ENCODE assay signal across 8 cellular contexts in the genomic region with DNA sequence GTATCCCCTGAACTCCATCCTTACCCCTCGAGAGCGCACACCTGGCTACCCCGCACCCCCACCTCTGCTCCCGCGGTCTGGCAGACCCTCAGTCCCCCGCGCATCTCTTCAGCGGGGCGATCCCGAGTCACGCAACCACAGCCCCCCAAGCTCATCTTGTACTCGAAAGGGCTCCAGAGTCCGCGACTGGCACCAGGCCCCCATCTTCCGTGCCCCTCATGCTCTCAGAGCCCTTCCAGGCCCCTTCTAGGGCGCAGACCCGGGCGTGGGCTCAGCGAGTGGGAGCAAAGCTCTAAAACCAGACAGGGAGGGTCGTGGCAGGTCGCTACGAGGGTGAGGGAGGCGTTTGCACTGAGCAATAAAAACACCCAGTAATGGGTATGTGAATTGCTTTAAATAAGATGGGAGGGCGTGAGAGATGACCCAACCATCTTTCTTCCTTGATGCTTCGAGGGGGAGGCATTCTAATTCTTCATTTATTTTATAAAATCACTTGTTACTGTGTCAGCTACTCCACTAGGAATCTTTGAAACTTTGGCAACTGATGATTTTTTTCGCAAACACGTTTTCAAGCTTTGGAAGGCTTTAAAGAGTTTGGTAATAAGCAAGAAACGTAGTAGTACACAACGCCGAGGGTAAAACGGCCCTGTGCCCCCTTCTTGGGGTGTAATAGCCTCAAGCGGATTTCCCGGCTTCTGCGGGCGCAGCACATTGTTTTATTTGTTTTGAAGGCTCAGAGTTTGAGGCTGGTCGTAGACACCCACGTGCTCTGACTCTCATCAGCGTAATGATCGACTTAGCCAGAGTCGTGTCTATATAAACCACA. TPM values are rescaled to one million over a fixed set of nuclear protein-coding genes. Genes with fewer than 3 reads are reported as not detected.
DNase-seq lines count a peak whose midpoint lies in the region; ATAC-seq, FAIRE-seq and TF ChIP-seq lines count a peak whose summit lies in the region.

No MANE protein-coding gene starts in this region.

- H3K36me3 Mint-ChIP-seq in astrocyte (ENCODE audit: low read depth, unreplicated experiment) = no peaks in the 10 kb centered on the region

- FAIRE-seq in astrocyte (lab: Jason Lieb, UNC) = no peak

- H3K9ac ChIP-seq in astrocyte (ENCODE audit: low read length) = peak overlapping the region; percentile 96

- H3K9me3 Mint-ChIP-seq in astrocyte (ENCODE audit: unreplicated experiment) = no peaks in the 10 kb centered on the region

- no peaks in the 10 kb centered on the region for H3K9me3 ChIP-seq in astrocyte (ENCODE audit: insufficient read depth, low read depth, low read length)

- peak overlapping the region; percentile 38 for H2AFZ ChIP-seq in astrocyte (ENCODE audit: low read depth, low read length)

- H3K27me3 Mint-ChIP-seq in astrocyte (ENCODE audit: low read depth, unreplicated experiment) = no peaks in the 10 kb centered on the region

- DNase-seq in ELR (ENCODE audit: low read depth) = peak; percentile 65
- DNase-seq in RKO (ENCODE audit: low spot score) = peak; percentile 80
- DNase-seq in astrocyte (ENCODE audit: low read depth) = peak; percentile 88
- DNase-seq in left colon = peak; percentile 34
- DNase-seq in stimulated activated CD8-positive, alpha-beta memory T cell treated with anti-CD3 and anti-CD28 coated beads, Interleukin-15, amount 100 ng/mL, for 4 hours (ENCODE audit: low read depth in 2 of 2) = peak; percentile 25 to 54
- no peak for DNase-seq in GM19240 (ENCODE audit: insufficient read length, low spot score)
- DNase-seq in NCI-H226 = no peak
- DNase-seq in NCI-H345 (lab: John Stamatoyannopoulos, UW) = no peak

- no peaks in the 10 kb centered on the region for H3K27me3 ChIP-seq in astrocyte (ENCODE audit: insufficient read depth, low read length)

- no peak for ATAC-seq in left colon

- no peak for TF ChIP-seq CTCF in astrocyte (IDR thresholded peaks at IDR 0.05; ENCODE audit: insufficient read depth, low read depth, low read length)

- intact Hi-C loops in left colon (cut with DNase I, micrococcal nuclease) = no loop called here

- H3K4me1 Mint-ChIP-seq in astrocyte (ENCODE audit: low read depth, unreplicated experiment) = peaks cover 28% of the 10 kb centered on the region

- H3K4me3 ChIP-seq in astrocyte (ENCODE audit: insufficient read depth, low read depth, low read length) = peak overlapping the region; percentile 86

- H3K4me3 Mint-ChIP-seq in astrocyte (ENCODE audit: unreplicated experiment) = peak overlapping the region; percentile 97

- H3K79me2 ChIP-seq in astrocyte (ENCODE audit: insufficient read depth, low read length) = peaks cover 58% of the 10 kb centered on the region

- H3K4me2 ChIP-seq in astrocyte (ENCODE audit: low read length) = peak overlapping the region; percentile 98

- H3K27ac Mint-ChIP-seq in astrocyte (ENCODE audit: unreplicated experiment) = peak overlapping the region; percentile 92

- no peaks in the 10 kb centered on the region for H4K20me1 ChIP-seq in astrocyte (ENCODE audit: insufficient read depth, low read length)

- peak overlapping the region; percentile 88 for H3K27ac ChIP-seq in astrocyte (ENCODE audit: low read depth, low read length)

- H3K4me1 ChIP-seq in astrocyte (ENCODE audit: insufficient read depth, low read length) = peaks cover 23% of the 10 kb centered on the region

- no peaks in the 10 kb centered on the region for H3K36me3 ChIP-seq in astrocyte (ENCODE audit: insufficient read depth, low read length)

RNA-seq across cellular contexts. Expression of a gene that starts 42.6 kb away (rescaled TPM):
- total RNA-seq in astrocyte (11.7 and 12.4 TPM in 2 replicates), left colon (1 to 10 TPM; 2.0 to 2.8 TPM)

Comparison
In these comparisons a context has a peak if more than half of its experiments do, and no peak if none do; other contexts are left out.
1. DNase-seq: peak in ELR (single experiment), RKO (single experiment), astrocyte (single experiment), left colon (2 of 2) and stimulated activated CD8-positive, alpha-beta memory T cell treated with anti-CD3 and anti-CD28 coated beads, Interleukin-15, amount 100 ng/mL, for 4 hours (2 of 2); none in GM19240 (single experiment), NCI-H226 (single experiment) and NCI-H345 (single experiment).